22 cellular contexts compared by ENCODE assay signal in the genomic region with DNA sequence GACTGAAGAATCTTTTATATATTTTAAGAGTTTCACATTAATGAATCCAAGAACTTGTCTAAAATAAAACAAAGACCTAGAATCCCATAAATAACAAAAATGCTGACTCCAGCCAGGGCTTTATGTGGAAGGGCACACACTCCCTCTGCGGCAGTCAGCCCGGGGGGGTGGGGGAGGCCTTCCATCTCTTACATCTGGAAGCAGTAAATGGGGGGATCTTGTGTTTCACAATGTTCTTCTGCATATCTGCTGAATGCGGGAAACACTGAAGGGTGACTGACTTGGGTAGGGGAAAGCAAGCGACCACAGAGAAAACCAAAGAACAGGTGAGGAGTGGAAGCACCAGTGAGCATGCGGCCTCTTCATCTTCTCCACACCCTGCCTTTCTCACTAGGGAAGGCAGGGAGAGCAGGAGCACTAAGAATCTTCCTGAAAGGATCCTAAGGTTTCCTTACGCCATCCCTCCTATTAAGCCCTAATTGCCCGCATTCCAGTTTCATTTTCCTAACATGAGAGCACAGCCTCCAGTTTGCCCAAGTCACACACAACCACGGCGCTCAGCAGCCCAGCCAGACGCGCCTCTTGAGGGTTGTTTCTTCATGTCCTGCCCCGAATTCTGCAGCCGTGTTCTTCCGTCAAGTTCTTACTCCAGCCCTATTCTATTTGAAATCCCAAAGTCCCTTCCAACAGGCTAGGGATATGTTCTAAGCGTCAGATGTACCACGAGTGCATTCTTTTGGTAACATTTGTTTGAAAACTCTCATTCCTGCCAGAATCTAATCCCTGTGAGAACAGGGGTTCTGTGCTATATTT. TPM values are rescaled to one million over a fixed set of nuclear protein-coding genes. Genes with fewer than 3 reads are reported as not detected.
DNase-seq lines count a peak whose midpoint lies in the region; ATAC-seq, FAIRE-seq and TF ChIP-seq lines count a peak whose summit lies in the region.
"Had no signal": no experiment of that assay in that cellular context is flagged by ENCODE, and none has a peak within 500 bp of the region (broad histone marks: within the 10 kb centered on the region; RNA-seq: fewer than 3 reads in every experiment).

No MANE protein-coding gene starts in this region.

- peaks cover 7% of the 10 kb centered on the region for H3K4me1 Mint-ChIP-seq in activated naive CD4-positive, alpha-beta T cell treated with anti-CD3 and anti-CD28 coated beads, Interleukin-2, amount 10 ng/mL, durations not matched to agents 7 days and 5 days

- H3K4me1 ChIP-seq in keratinocyte (ENCODE audit: control insufficient read depth, extremely low read depth, insufficient read depth, low read length) (peaks cover 56% of the 10 kb centered on the region), gastrocnemius medialis (peaks cover 44 to 73% of the 10 kb centered on the region in 2 donors)

- no peaks in the 10 kb centered on the region for H3K9me1 ChIP-seq in keratinocyte (ENCODE audit: control insufficient read depth, extremely low read depth, insufficient read depth, low read length)

- no peaks in the 10 kb centered on the region for H3K9me3 Mint-ChIP-seq in activated naive CD4-positive, alpha-beta T cell treated with anti-CD3 and anti-CD28 coated beads, Interleukin-2, amount 10 ng/mL, durations not matched to agents 7 days and 5 days
- H3K9me3 Mint-ChIP-seq: activated T-helper 17 cell treated with anti-CD3 and anti-CD28 coated beads, Interleukin-2, amount 50 U/mL, for 72 hours; neural crest cell had no signal

- H3K27me3 ChIP-seq in keratinocyte (ENCODE audit: control insufficient read depth, extremely low read depth, insufficient read depth, low read length) (no peaks in the 10 kb centered on the region), gastrocnemius medialis (no peaks in the 10 kb centered on the region)

- H3K4me3 ChIP-seq in keratinocyte (ENCODE audit: control insufficient read depth in 2 of 3, extremely low read depth in 1 of 3, insufficient read depth in 2 of 3, low read depth in 1 of 3, low read length in 3 of 3) (no peak overlapping the region), gastrocnemius medialis (peak overlapping the region; percentile 63 to 72 (median 68))
- H3K4me3 ChIP-seq: coronary artery, lung had no signal

- peak overlapping the region; percentile 17 for H3K4me2 ChIP-seq in keratinocyte (ENCODE audit: control insufficient read depth, extremely low read depth, insufficient read depth, low read depth, low read length)

- intact Hi-C loops in gastrocnemius medialis (cut with DNase I; ENCODE audit: low total_unique reads) = loop anchor here (1.0 kb wide), 1 partner anchor 8 kb away; no protein-coding TSS in a partner anchor

- peak; percentile 34 for DNase-seq in AG08395 (ENCODE audit: low spot score)
- peak; percentile 71 for DNase-seq in astrocyte of the hippocampus (ENCODE audit: low read depth, low spot score)
- DNase-seq in keratinocyte (ENCODE audit: low read depth, low spot score) = no peak
- DNase-seq in gastrocnemius medialis = no peak
- no peak for DNase-seq in activated naive CD4-positive, alpha-beta T cell treated with anti-CD3 and anti-CD28 coated beads, Interleukin-2, amount 10 ng/mL, durations not matched to agents 7 days and 5 days
- DNase-seq in NCI-H1105 (lab: John Stamatoyannopoulos, UW) = no peak
- no peak for DNase-seq in COLO829 (ENCODE audit: low spot score)
- DNase-seq: activated CD8-positive, alpha-beta memory T cell treated with anti-CD3 and anti-CD28 coated beads for 24 hours; anterior cingulate cortex; COR-L47; KBM-7; NCI-H1417 treated with DMSO at 0.1 percent for 48 hours; NCI-H510A; OCI-M1; stimulated activated naive CD8-positive, alpha-beta T cell treated with anti-CD3 and anti-CD28 coated beads, Interleukin-15, Interleukin-2, amounts not matched to agents 100 U/mL and 50 U/mL, for 24 hours had no signal

- in situ Hi-C loops in gastrocnemius medialis (cut with MboI; ENCODE audit: low sequenced_read_pairs in 4 of 4) = loop anchor here in 1 of 4 donors (25.0 kb wide), 1 partner anchor 785 kb away; no protein-coding TSS in a partner anchor

- CTCF ChIA-PET in activated naive CD4-positive, alpha-beta T cell treated with anti-CD3 and anti-CD28 coated beads, Interleukin-2, amount 10 ng/mL, durations not matched to agents 7 days and 5 days (lab: Charles Lee) = no interaction called here

- H3K9me3 ChIP-seq in keratinocyte (ENCODE audit: control insufficient read depth, low read depth, low read length) = no peaks in the 10 kb centered on the region
- no peaks in the 10 kb centered on the region for H3K9me3 ChIP-seq in gastrocnemius medialis

- peak overlapping the region; percentile 38 for H3K27ac ChIP-seq in keratinocyte (ENCODE audit: control insufficient read depth, insufficient read depth, low read length)
- peak overlapping the region; percentile 97 to 100 (median 98) for H3K27ac ChIP-seq in gastrocnemius medialis
- H3K27ac ChIP-seq: coronary artery had no signal

- no peak overlapping the region for H2AFZ ChIP-seq in keratinocyte (ENCODE audit: control insufficient read depth, low read length)

- no peak for TF ChIP-seq CTCF in keratinocyte (optimal IDR thresholded peaks at IDR 0.05 in 1 of 3, IDR thresholded peaks at IDR 0.05 in 1 of 3, conservative IDR thresholded peaks at IDR 0.05 in 1 of 3; ENCODE audit: extremely low read depth in 1 of 3, insufficient read depth in 2 of 3, low read length in 3 of 3)
- TF ChIP-seq CTCF in gastrocnemius medialis (IDR thresholded peaks at IDR 0.05 in 4 of 5, conservative IDR thresholded peaks at IDR 0.05 in 1 of 5) = no peak

- H3K27ac Mint-ChIP-seq in activated naive CD4-positive, alpha-beta T cell treated with anti-CD3 and anti-CD28 coated beads, Interleukin-2, amount 10 ng/mL, durations not matched to agents 7 days and 5 days = no peak overlapping the region
- H3K27ac Mint-ChIP-seq: activated T-helper 17 cell treated with anti-CD3 and anti-CD28 coated beads, Interleukin-2, amount 50 U/mL, for 72 hours had no signal

- H3K36me3 Mint-ChIP-seq in activated naive CD4-positive, alpha-beta T cell treated with anti-CD3 and anti-CD28 coated beads, Interleukin-2, amount 10 ng/mL, durations not matched to agents 7 days and 5 days = no peaks in the 10 kb centered on the region

- no peak for FAIRE-seq in keratinocyte (lab: Jason Lieb, UNC)
- FAIRE-seq: A204.1, G401.6 had no signal

- H3K4me3 Mint-ChIP-seq in activated naive CD4-positive, alpha-beta T cell treated with anti-CD3 and anti-CD28 coated beads, Interleukin-2, amount 10 ng/mL, durations not matched to agents 7 days and 5 days = no peak overlapping the region
- H3K4me3 Mint-ChIP-seq: activated T-helper 17 cell treated with anti-CD3 and anti-CD28 coated beads, Interleukin-2, amount 50 U/mL, for 72 hours; neural crest cell had no signal

- dilution Hi-C loops in keratinocyte (cut with MboI; ENCODE audit: extremely low pct_ligation_motif_present, low sequenced_read_pairs) = no loop called here

- H3K27me3 Mint-ChIP-seq in activated naive CD4-positive, alpha-beta T cell treated with anti-CD3 and anti-CD28 coated beads, Interleukin-2, amount 10 ng/mL, durations not matched to agents 7 days and 5 days = no peaks in the 10 kb centered on the region
- H3K27me3 Mint-ChIP-seq: activated T-helper 17 cell treated with anti-CD3 and anti-CD28 coated beads, Interleukin-2, amount 50 U/mL, for 72 hours had no signal

- H4K20me1 ChIP-seq in keratinocyte (ENCODE audit: control insufficient read depth, extremely low read depth, insufficient read depth, low read length) = no peaks in the 10 kb centered on the region

- ATAC-seq in gastrocnemius medialis (no peak), HG03097 (IDR thresholded peaks at IDR 0.05; ENCODE audit: low FRiP score, unreplicated experiment) (no peak)
- ATAC-seq: activated T-helper 17 cell treated with anti-CD3 and anti-CD28 coated beads, Interleukin-2, amount 50 U/mL, for 72 hours; stimulated activated naive CD8-positive, alpha-beta T cell treated with anti-CD3 and anti-CD28 coated beads, Interleukin-15, Interleukin-2, amounts not matched to agents 100 U/mL and 50 U/mL, for 24 hours had no signal

- peaks cover 13 to 21% of the 10 kb centered on the region in 2 experiments for H3K36me3 ChIP-seq in keratinocyte (ENCODE audit: control insufficient read depth in 2 of 2, extremely low read depth in 1 of 2, insufficient read depth in 2 of 2, low read length in 2 of 2)
- peaks cover 0 to 65% of the 10 kb centered on the region in 2 donors for H3K36me3 ChIP-seq in gastrocnemius medialis

- no peak for TF ChIP-seq POLR2A in gastrocnemius medialis (IDR thresholded peaks at IDR 0.05)

- peaks cover 18% of the 10 kb centered on the region for H3K79me2 ChIP-seq in keratinocyte (ENCODE audit: control insufficient read depth, insufficient read depth, low read length)

- H3K9ac ChIP-seq in keratinocyte (ENCODE audit: control insufficient read depth, extremely low read depth, insufficient read depth, low read length) = no peak overlapping the region

RNA-seq across cellular contexts. Expression of a gene that starts 23.4 kb away (rescaled TPM):
- 46.4 to 64.3 TPM (median 60.6 TPM) in 3 replicates for polyA plus RNA-seq in keratinocyte
- 58.9 TPM for polyA plus RNA-seq in keratinocyte (2011; ENCODE audit: low read depth)
- polyA plus RNA-seq in keratinocyte (2011; cell fraction: cytosol; rRNA removed) = 26.6 and 55.5 TPM in 2 replicates
- polyA plus RNA-seq in keratinocyte (2011; cell fraction: nucleus; rRNA removed) = 61.3 and 76.7 TPM in 2 replicates
- polyA plus RNA-seq in keratinocyte (2012; ENCODE audit: low replicate concordance) = 49.9 and 91.8 TPM in 2 replicates
- polyA minus RNA-seq in keratinocyte = 68.3 to 118 TPM (median 104 TPM) in 3 replicates
- 75.0 TPM for polyA minus RNA-seq in keratinocyte (2011; cell fraction: cytosol; rRNA and poly(A)+ RNA removed)
- polyA minus RNA-seq in keratinocyte (2011; cell fraction: nucleus; rRNA and poly(A)+ RNA removed) = 67.1 and 83.1 TPM in 2 replicates
- total RNA-seq in gastrocnemius medialis = 1,000 to 10,000 TPM in 3 of 4 donors, 100 to 1,000 TPM in 1; 591 to 2,181 (median 1,316) TPM

Comparison
In these comparisons a context has a peak if more than half of its experiments do, and no peak if none do; other contexts are left out.
1. DNase-seq: peak in AG08395 (single experiment) and astrocyte of the hippocampus (single experiment); none in keratinocyte (single experiment), gastrocnemius medialis (0 of 2), activated naive CD4-positive, alpha-beta T cell treated with anti-CD3 and anti-CD28 coated beads, Interleukin-2, amount 10 ng/mL, durations not matched to agents 7 days and 5 days (single experiment), NCI-H1105 (single experiment) and COLO829 (single experiment).
2. H3K4me3 ChIP-seq: peak in gastrocnemius medialis (4 of 4); none in keratinocyte (0 of 3).